In the genomic region with DNA sequence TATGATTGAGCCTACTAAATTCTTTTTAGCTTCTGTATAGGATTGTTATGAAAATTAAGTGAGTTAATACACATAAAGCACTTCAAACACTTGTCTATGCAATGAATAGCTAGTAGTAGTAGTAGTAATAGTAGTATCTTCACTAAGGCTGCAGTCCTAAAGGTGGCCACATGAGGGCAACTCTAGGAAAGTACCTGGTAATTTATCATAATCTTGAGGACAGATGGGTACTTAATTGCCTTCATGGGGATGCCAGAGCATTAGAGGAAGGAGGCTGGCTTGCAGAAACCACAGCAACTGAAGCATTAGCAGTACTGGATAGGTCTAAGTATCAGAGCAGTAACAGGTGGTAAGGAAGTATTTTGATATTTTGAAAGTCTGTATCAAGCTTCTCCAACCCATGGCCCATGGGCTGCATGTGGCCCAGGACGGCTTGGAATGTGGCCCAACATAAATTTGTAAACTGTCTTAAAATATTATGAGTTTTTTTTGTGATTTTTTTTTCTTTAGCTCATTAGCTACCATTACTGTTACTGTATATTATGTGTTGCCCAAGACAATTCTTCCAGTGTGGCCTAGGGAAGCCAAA, we compare ENCODE assay signal across 8 cellular contexts. TPM values are rescaled to one million over a fixed set of nuclear protein-coding genes. Genes with fewer than 3 reads are reported as not detected.
DNase-seq lines count a peak whose midpoint lies in the region; ATAC-seq and TF ChIP-seq lines count a peak whose summit lies in the region.

No MANE protein-coding gene starts in this region.

- H3K27me3 ChIP-seq in effector memory CD4-positive, alpha-beta T cell (replicated peaks; ENCODE audit: control insufficient read depth, insufficient read depth, low read length, poor library complexity, severe bottlenecking), result no peaks in the 10 kb centered on the region
- H3K27me3 ChIP-seq in gastrocnemius medialis, result no peaks in the 10 kb centered on the region

- intact Hi-C loops in gastrocnemius medialis (cut with DNase I; ENCODE audit: low total_unique reads) (loop anchor here (2.0 kb wide), 1 partner anchor 17 kb away; a partner anchor contains a TSS), cardiac septum (cut with DNase I) (no loop called here)

- no peaks in the 10 kb centered on the region for H3K9me3 ChIP-seq in effector memory CD4-positive, alpha-beta T cell (ENCODE audit: control insufficient read depth, low read length)
- no peaks in the 10 kb centered on the region for H3K9me3 ChIP-seq in gastrocnemius medialis

- no peak for TF ChIP-seq POLR2A in gastrocnemius medialis (IDR thresholded peaks at IDR 0.05)

- peak; percentile 28 for DNase-seq in A172 (ENCODE audit: low spot score)
- DNase-seq in GM13977 (ENCODE audit: low spot score), result no peak
- peak; percentile 75 to 77 for DNase-seq in Kasumi-1 (lab: John Stamatoyannopoulos, UW)
- DNase-seq in activated CD4-positive, alpha-beta T cell treated with anti-CD3 and anti-CD28 coated beads for 4 hours, result peak; percentile 50 to 73
- DNase-seq in effector memory CD4-positive, alpha-beta T cell, result peak; percentile 5 to 36 (median 24)
- no peak for DNase-seq in gastrocnemius medialis
- DNase-seq in cardiac septum (ENCODE audit: low spot score), result no peak

- no peak overlapping the region for H3K27ac ChIP-seq in effector memory CD4-positive, alpha-beta T cell (ENCODE audit: insufficient read depth, low read length, poor library complexity, severe bottlenecking)
- no peak overlapping the region for H3K27ac ChIP-seq in gastrocnemius medialis

- no peaks in the 10 kb centered on the region for H3K4me1 ChIP-seq in effector memory CD4-positive, alpha-beta T cell (ENCODE audit: control insufficient read depth, insufficient read depth, low read length, poor library complexity, severe bottlenecking)
- peaks cover 19 to 20% of the 10 kb centered on the region in 2 donors for H3K4me1 ChIP-seq in gastrocnemius medialis

- H3K36me3 ChIP-seq in effector memory CD4-positive, alpha-beta T cell (ENCODE audit: control insufficient read depth, insufficient read depth, low read length), result no peaks in the 10 kb centered on the region
- no peaks in the 10 kb centered on the region for H3K36me3 ChIP-seq in gastrocnemius medialis

- ATAC-seq in gastrocnemius medialis (no peak), HG03460 (IDR thresholded peaks at IDR 0.05; ENCODE audit: unreplicated experiment) (no peak)

- in situ Hi-C loops in GM13977 (cut with MboI; ENCODE audit: low pct_unique_long_range_greater_than_20kb, low sequenced_read_pairs, unreplicated experiment) (no loop called here), gastrocnemius medialis (cut with MboI; ENCODE audit: low sequenced_read_pairs in 4 of 4) (no loop called here)

- no peak overlapping the region for H3K4me3 ChIP-seq in effector memory CD4-positive, alpha-beta T cell (ENCODE audit: insufficient read depth, low read depth, low read length, poor library complexity, severe bottlenecking)
- H3K4me3 ChIP-seq in gastrocnemius medialis, result no peak overlapping the region

- peak; percentile 57 for TF ChIP-seq CTCF in GM13977 (IDR thresholded peaks at IDR 0.05; ENCODE audit: extremely low read depth, insufficient read depth, missing control alignments)
- peak in 3 of 5 experiments; percentile 14 to 19 (median 17) for TF ChIP-seq CTCF in gastrocnemius medialis (IDR thresholded peaks at IDR 0.05 in 4 of 5, conservative IDR thresholded peaks at IDR 0.05 in 1 of 5)

RNA-seq across cellular contexts. Expression of a gene that starts 17.3 kb away (rescaled TPM):
- 0.29 and 0.88 TPM in 2 replicates for total RNA-seq in A172 (2014; rRNA removed; shearing (Covaris generic))
- total RNA-seq in gastrocnemius medialis (under 1 TPM in 3 of 4 donors, not detected in 1; 0.07 to 0.51 (median 0.15) TPM), cardiac septum (0.43 TPM)

RNA-seq across cellular contexts. Expression of a gene that starts 17.4 kb away (rescaled TPM):
- total RNA-seq in A172 (2014; rRNA removed; shearing (Covaris generic)), result not detected in 2 replicates
- under 1 TPM in 3 of 4 donors, not detected in 1; 0.15 to 0.53 (median 0.32) TPM for total RNA-seq in gastrocnemius medialis
- 0.89 TPM for total RNA-seq in cardiac septum

Comparison
In these comparisons a context has a peak if more than half of its experiments do, and no peak if none do; other contexts are left out.
1. DNase-seq: peak in A172 (single experiment), Kasumi-1 (2 of 2), activated CD4-positive, alpha-beta T cell treated with anti-CD3 and anti-CD28 coated beads for 4 hours (2 of 2) and effector memory CD4-positive, alpha-beta T cell (3 of 3); none in GM13977 (single experiment), gastrocnemius medialis (0 of 2) and cardiac septum (single experiment).